21 cellular contexts compared by ENCODE assay signal in genomic region chr1:184383772-184384323, GRCh38.
"Had no signal": no experiment of that assay in that cellular context is flagged by ENCODE, and none has a peak within 500 bp of the region (broad histone marks: within the 10 kb centered on the region; RNA-seq: fewer than 3 reads in every experiment).

No MANE protein-coding gene starts in this region.

- H3K4me3 ChIP-seq: left lung, mucosa of descending colon, psoas muscle, sigmoid colon, stomach, thyroid gland had no signal

- DNase-seq: cortex of kidney; effector memory CD8-positive, alpha-beta T cell; erythroblast; head of caudate nucleus; left cardiac atrium; left lung; mesenchymal stem cell; mucosa of descending colon; naive B cell; nucleus accumbens; posterior cingulate gyrus; psoas muscle; right cardiac atrium; sigmoid colon; stimulated activated CD4-positive, alpha-beta T cell treated with anti-CD3 and anti-CD28 coated beads, Interleukin-2, amount 100 ng/mL, for 24 hours; stimulated activated CD4-positive, alpha-beta T cell treated with anti-CD3 and anti-CD28 coated beads, Interleukin-4, amount 100 ng/mL, for 24 hours; stimulated activated naive CD4-positive, alpha-beta T cell treated with Interleukin-2 at 50 U/mL for 16 hours; stomach; thyroid gland had no signal

- H3K27me3 ChIP-seq: sigmoid colon, thyroid gland had no signal

- H3K36me3 ChIP-seq: left lung, sigmoid colon, stomach, thyroid gland had no signal

- ATAC-seq: effector memory CD8-positive, alpha-beta T cell; left cardiac atrium; left lung; mucosa of descending colon; natural killer cell treated with Interleukin-12 subunit alpha and Interleukin-12 subunit beta and Interleukin-15 and Interleukin-18, amount 100 ng/mL, for 72 hours; psoas muscle; right cardiac atrium; stimulated activated effector memory CD8-positive, alpha-beta T cell treated with anti-CD3 and anti-CD28 coated beads, Interleukin-12 subunit alpha, Interleukin-12 subunit beta, amount 100 ng/mL, for 72 hours had no signal

- H3K9me3 ChIP-seq: left lung, mucosa of descending colon, psoas muscle, sigmoid colon, stomach, thyroid gland had no signal

- H3K27ac ChIP-seq: left lung, psoas muscle, sigmoid colon, stomach, thyroid gland had no signal
